In the genomic region with DNA sequence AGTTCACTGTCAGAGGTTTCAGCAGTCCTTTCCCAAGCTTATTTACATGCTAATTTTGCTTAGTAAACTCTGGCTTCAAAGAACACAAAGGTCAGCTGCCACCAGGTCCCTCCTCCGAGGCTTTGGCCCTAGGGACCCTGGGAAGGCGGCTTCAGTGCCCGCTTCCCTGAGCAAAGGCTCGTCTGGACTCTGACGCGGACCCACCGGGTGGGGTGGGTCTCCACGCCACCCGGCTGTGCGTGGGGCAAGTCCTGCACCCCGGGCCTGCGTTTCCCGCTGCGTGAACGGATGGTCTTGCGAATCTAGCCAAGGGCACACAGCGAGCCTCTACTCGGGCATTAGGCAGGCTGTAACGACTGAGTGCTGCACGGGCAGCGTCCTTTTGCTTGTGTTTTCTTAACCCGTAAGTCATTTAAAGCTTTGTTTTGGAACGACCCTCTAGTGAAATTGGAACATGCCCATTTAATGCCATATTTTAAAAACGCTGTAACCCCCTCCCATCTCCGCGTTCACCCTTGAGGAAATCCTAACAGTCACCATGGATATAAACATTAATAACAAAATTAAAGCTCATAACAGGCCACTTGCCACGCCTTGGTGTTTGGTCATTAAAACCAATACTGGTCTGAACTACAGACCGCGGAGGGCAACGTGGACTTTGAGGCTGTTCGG, we compare ENCODE assay signal across 8 cellular contexts. TPM values are rescaled to one million over a fixed set of nuclear protein-coding genes. Genes with fewer than 3 reads are reported as not detected.
DNase-seq lines count a peak whose midpoint lies in the region; ATAC-seq and TF ChIP-seq lines count a peak whose summit lies in the region.

No MANE protein-coding gene starts in this region.

- H3K4me3 ChIP-seq in GM12875 (ENCODE audit: low read depth, low read length) (peak overlapping the region; percentile 71), SJSA1 (peak overlapping the region; percentile 88), fibroblast of lung (replicated peaks in 1 of 4; ENCODE audit: control extremely low read depth in 1 of 4, insufficient read depth in 1 of 4, low read depth in 3 of 4, low read length in 4 of 4) (peak overlapping the region; percentile 65 to 94 (median 76)), neutrophil (ENCODE audit: low read depth in 1 of 2, low read length in 1 of 2) (peak overlapping the region; percentile 63 to 75)

- no peaks in the 10 kb centered on the region for H4K20me1 ChIP-seq in fibroblast of lung (ENCODE audit: control insufficient read depth, extremely low read depth, insufficient read depth, low read length)

- peaks cover 54% of the 10 kb centered on the region for H3K79me2 ChIP-seq in fibroblast of lung (ENCODE audit: control insufficient read depth, insufficient read depth, low read length)

- H3K4me1 ChIP-seq in SJSA1 (replicated peaks) (peaks cover 41% of the 10 kb centered on the region), fibroblast of lung (ENCODE audit: control insufficient read depth, extremely low read depth, insufficient read depth, low read length) (peaks cover 3% of the 10 kb centered on the region), neutrophil (ENCODE audit: control insufficient read depth in 1 of 2, insufficient read depth in 1 of 2, low read depth in 1 of 2, low read length in 1 of 2) (peaks cover 9 to 18% of the 10 kb centered on the region in 2 experiments)

- peak overlapping the region; percentile 19 for H2AFZ ChIP-seq in fibroblast of lung (ENCODE audit: low read length)

- no peak for TF ChIP-seq POLR2A in GM18505 (IDR thresholded peaks at IDR 0.05; ENCODE audit: borderline replicate concordance, extremely low read depth, insufficient read depth, insufficient read length)

- peak overlapping the region; percentile 91 for H3K4me2 ChIP-seq in fibroblast of lung (ENCODE audit: extremely low read depth, insufficient read depth, low read length)

- peaks cover 21% of the 10 kb centered on the region for H3K36me3 ChIP-seq in SJSA1
- no peaks in the 10 kb centered on the region for H3K36me3 ChIP-seq in fibroblast of lung (ENCODE audit: control insufficient read depth, insufficient read depth, low read length)
- H3K36me3 ChIP-seq in neutrophil, result no peaks in the 10 kb centered on the region

- DNase-seq in SJSA1 (ENCODE audit: low read depth in 1 of 2, low spot score in 2 of 2), result peak in 1 of 2 experiments; percentile 41
- no peak for DNase-seq in fibroblast of lung (ENCODE audit: low read depth in 2 of 2)
- DNase-seq in mesenteric fat pad (ENCODE audit: low spot score), result no peak
- DNase-seq in DMS153 (lab: John Stamatoyannopoulos, UW), result no peak
- no peak for DNase-seq in NCI-H1105 treated with DMSO at 0.1 percent for 48 hours (lab: John Stamatoyannopoulos, UW)

- peak overlapping the region; percentile 61 for H3K9ac ChIP-seq in fibroblast of lung (ENCODE audit: insufficient read depth, low read length)

- H3K27me3 ChIP-seq in SJSA1 (replicated peaks) (no peaks in the 10 kb centered on the region), fibroblast of lung (ENCODE audit: control insufficient read depth, insufficient read depth, low read length) (no peaks in the 10 kb centered on the region), neutrophil (peaks cover 82% of the 10 kb centered on the region)

- no peak for TF ChIP-seq CTCF in GM12875 (IDR thresholded peaks at IDR 0.05; ENCODE audit: borderline replicate concordance, insufficient read depth, low read depth, low read length)
- TF ChIP-seq CTCF in fibroblast of lung (conservative IDR thresholded peaks at IDR 0.05 in 1 of 2, IDR thresholded peaks at IDR 0.05 in 1 of 2; ENCODE audit: low read depth in 1 of 2, low read length in 2 of 2), result no peak
- no peak for TF ChIP-seq CTCF in neutrophil (IDR thresholded peaks at IDR 0.05)

- H3K27ac ChIP-seq in SJSA1 (no peak overlapping the region; the same call in 1 of the 2 replicates), fibroblast of lung (ENCODE audit: insufficient read depth, low read length) (peak overlapping the region; percentile 77), neutrophil (no peak overlapping the region)

- H3K9me3 ChIP-seq in SJSA1 (replicated peaks) (0 out of 2 replicates have a peak, but pooled peaks cover 5% of the 10 kb centered on the region), fibroblast of lung (ENCODE audit: control insufficient read depth, insufficient read depth, low read depth, low read length) (no peaks in the 10 kb centered on the region), neutrophil (no peaks in the 10 kb centered on the region)

- ATAC-seq in GM18505 (IDR thresholded peaks at IDR 0.05; ENCODE audit: unreplicated experiment), result no peak

RNA-seq across cellular contexts. Expression of a gene that starts 0.8 kb away (rescaled TPM):
- 145 and 166 TPM in 2 replicates for total RNA-seq in SJSA1 (2014; rRNA removed; shearing (Covaris generic))
- 62.4 and 66.5 TPM in 2 replicates for total RNA-seq in fibroblast of lung
- polyA plus RNA-seq in fibroblast of lung, result 64.4 and 104 TPM in 2 replicates
- 63.8 and 103 TPM in 2 replicates for polyA plus RNA-seq in fibroblast of lung (2012)
- polyA minus RNA-seq in fibroblast of lung (ENCODE audit: low replicate concordance), result 8.4 and 12.1 TPM in 2 replicates
- 63.1 TPM for total RNA-seq in mesenteric fat pad
